In genomic region chr18:12287684-12288405, GRCh38 we compare ENCODE assay signal across 9 cellular contexts. TPM values are rescaled to one million over a fixed set of nuclear protein-coding genes. Genes with fewer than 3 reads are reported as not detected.
DNase-seq lines count a peak whose midpoint lies in the region; ATAC-seq, FAIRE-seq and TF ChIP-seq lines count a peak whose summit lies in the region.
"Had no signal": no experiment of that assay in that cellular context is flagged by ENCODE, and none has a peak within 500 bp of the region (broad histone marks: within the 10 kb centered on the region; RNA-seq: fewer than 3 reads in every experiment).

No MANE protein-coding gene starts in this region.

- FAIRE-seq in GM12892 (lab: Jason Lieb, UNC): no peak
- FAIRE-seq: frontal cortex had no signal

- H3K9me2 ChIP-seq in SK-N-SH: no peaks in the 10 kb centered on the region

- peak overlapping the region; percentile 82 for H2AFZ ChIP-seq in SK-N-SH (ENCODE audit: low read depth)
- peak overlapping the region; percentile 93 for H2AFZ ChIP-seq in osteoblast (ENCODE audit: low read length)

- H3K79me2 ChIP-seq in SK-N-SH (ENCODE audit: insufficient read depth) (no peaks in the 10 kb centered on the region), osteoblast (ENCODE audit: insufficient read depth, low read length) (no peaks in the 10 kb centered on the region)

- ATAC-seq in CD4-positive, alpha-beta T cell (ENCODE audit: poor library complexity): no peak
- ATAC-seq in HG02571 (IDR thresholded peaks at IDR 0.05; ENCODE audit: unreplicated experiment): no peak

- no peak for TF ChIP-seq EP300 in SK-N-SH (IDR thresholded peaks at IDR 0.05; ENCODE audit: borderline replicate concordance in 1 of 2, low read depth in 1 of 2, low read length in 1 of 2)

- H3K36me3 Mint-ChIP-seq in CD4-positive, alpha-beta T cell (ENCODE audit: low read depth): no peaks in the 10 kb centered on the region

- H3K9me3 ChIP-seq in SK-N-SH: no peaks in the 10 kb centered on the region
- no peaks in the 10 kb centered on the region for H3K9me3 ChIP-seq in osteoblast (ENCODE audit: low read depth, low read length)
- no peaks in the 10 kb centered on the region for H3K9me3 ChIP-seq in CD4-positive, alpha-beta T cell (ENCODE audit: control insufficient read depth, low read length)

- no peaks in the 10 kb centered on the region for H4K20me1 ChIP-seq in SK-N-SH (ENCODE audit: insufficient read depth)
- no peaks in the 10 kb centered on the region for H4K20me1 ChIP-seq in osteoblast (ENCODE audit: insufficient read depth, low read length)

- H3K4me3 Mint-ChIP-seq in CD4-positive, alpha-beta T cell: no peak overlapping the region

- no peak overlapping the region for H3K27ac Mint-ChIP-seq in CD4-positive, alpha-beta T cell

- 1% methylated on average over 16 of the region's 41 CpGs for WGBS in SK-N-SH (ENCODE audit: low lambda C conversion rate)

- H3K4me3 ChIP-seq in SK-N-SH (ENCODE audit: low read depth in 2 of 2, low read length in 1 of 2): peak overlapping the region; percentile 53 to 60
- peak overlapping the region; percentile 79 for H3K4me3 ChIP-seq in osteoblast (ENCODE audit: insufficient read depth, low read length)

- H3K4me2 ChIP-seq in SK-N-SH (peak overlapping the region; percentile 87), osteoblast (ENCODE audit: insufficient read depth, low read length) (peak overlapping the region; percentile 86)

- no peak for TF ChIP-seq POLR2A in GM12892 (IDR thresholded peaks at IDR 0.05; ENCODE audit: low read depth, low read length)

- H3K27ac ChIP-seq in SK-N-SH (ENCODE audit: low read depth in 2 of 2, low read length in 1 of 2) (0 out of 4 replicates have a peak overlapping the region, but pooled peaks of 1 of the 2 experiments have one; percentile 24), osteoblast (ENCODE audit: low read depth, low read length) (peak overlapping the region; percentile 88)
- no peak overlapping the region for H3K27ac ChIP-seq in CD4-positive, alpha-beta T cell (ENCODE audit: low read depth, low read length)

- CTCF ChIA-PET in SK-N-SH (lab: Yijun Ruan, JAX): interaction anchor here (0.9 to 4.1 kb wide), 4 partner anchors 9 to 40 kb away, joined by 3 to 27 read pairs (median 4); no protein-coding TSS in a partner anchor
- CTCF ChIA-PET in CD4-positive, alpha-beta T cell (lab: Charles Lee): no interaction called here

- no peaks in the 10 kb centered on the region for H3K36me3 ChIP-seq in SK-N-SH (replicated peaks in 1 of 2; ENCODE audit: control insufficient read depth in 1 of 2, insufficient read depth in 2 of 2, low read length in 1 of 2)
- no peaks in the 10 kb centered on the region for H3K36me3 ChIP-seq in osteoblast (ENCODE audit: insufficient read depth, low read length)

- DNase-seq in EL: peak; percentile 97
- DNase-seq in SK-N-SH: peak; percentile 55
- DNase-seq in foreskin melanocyte: peak; percentile 68
- peak; percentile 96 for DNase-seq in osteoblast (ENCODE audit: insufficient read length, low spot score, missing footprints)
- no peak for DNase-seq in CD4-positive, alpha-beta T cell
- no peak for DNase-seq in SK-N-DZ (ENCODE audit: low spot score)
- DNase-seq in GM12892 (ENCODE audit: insufficient read length): no peak

- peaks cover 43% of the 10 kb centered on the region for H3K27me3 Mint-ChIP-seq in CD4-positive, alpha-beta T cell

- no peak for TF ChIP-seq CTCF in SK-N-SH (IDR thresholded peaks at IDR 0.05)
- no peak for TF ChIP-seq CTCF in osteoblast (IDR thresholded peaks at IDR 0.05; ENCODE audit: extremely low read depth, low read depth, low read length)
- TF ChIP-seq CTCF in CD4-positive, alpha-beta T cell (IDR thresholded peaks at IDR 0.05): no peak

- no peak for TF ChIP-seq RAD21 in SK-N-SH (IDR thresholded peaks at IDR 0.05; ENCODE audit: low read length)

- intact Hi-C loops in CD4-positive, alpha-beta T cell (cut with DNase I, micrococcal nuclease): no loop called here

- no peaks in the 10 kb centered on the region for H3K27me3 ChIP-seq in SK-N-SH (ENCODE audit: insufficient read depth)
- H3K27me3 ChIP-seq in osteoblast (ENCODE audit: insufficient read depth, low read length): no peaks in the 10 kb centered on the region
- H3K27me3 ChIP-seq in CD4-positive, alpha-beta T cell (ENCODE audit: control insufficient read depth, insufficient read depth, low read length): peaks cover 47% of the 10 kb centered on the region

- no peaks in the 10 kb centered on the region for H3K4me1 Mint-ChIP-seq in CD4-positive, alpha-beta T cell (ENCODE audit: low read depth)

- H3K9ac ChIP-seq in SK-N-SH: peak overlapping the region; percentile 43; the same call in 1 of the 2 replicates

- peaks cover 5% of the 10 kb centered on the region for H3F3A ChIP-seq in SK-N-SH (replicated peaks; ENCODE audit: insufficient read depth)

- peaks cover 6 to 15% of the 10 kb centered on the region in 2 experiments; a peak in 1 of 4 replicates for H3K4me1 ChIP-seq in SK-N-SH (ENCODE audit: control insufficient read depth in 1 of 2, insufficient read depth in 2 of 2, low read depth in 1 of 2, low read length in 1 of 2)
- H3K4me1 ChIP-seq in osteoblast (ENCODE audit: insufficient read depth, low read length): peaks cover 13% of the 10 kb centered on the region

- POLR2A ChIA-PET in SK-N-SH (lab: Yijun Ruan, JAX): no interaction called here
- POLR2A ChIA-PET in CD4-positive, alpha-beta T cell (lab: Charles Lee): no interaction called here

- H3K9me3 Mint-ChIP-seq in CD4-positive, alpha-beta T cell: no peaks in the 10 kb centered on the region

TF ChIP-seq in SK-N-SH, 30 proteins besides CTCF, POLR2A, EP300 and RAD21:
- TF ChIP-seq POLR2AphosphoS5 (IDR thresholded peaks at IDR 0.05; ENCODE audit: low read depth, low read length) (peak; percentile 30; the same call in 1 of the 2 replicates), GATA2 (CRISPR knock-in tag; IDR thresholded peaks at IDR 0.05) (no peak), TAF1 (IDR thresholded peaks at IDR 0.05; ENCODE audit: borderline replicate concordance, low read depth, low read length) (0 out of 2 replicates have a peak, but pooled peaks have one; percentile 18), TEAD4 (IDR thresholded peaks at IDR 0.05; ENCODE audit: borderline replicate concordance, insufficient read depth) (no peak), USF1 (IDR thresholded peaks at IDR 0.05; ENCODE audit: borderline replicate concordance, low read depth) (peak; percentile 50; the same call in 1 of the 2 replicates), MAX (IDR thresholded peaks at IDR 0.05; ENCODE audit: low read depth) (0 out of 2 replicates have a peak, but pooled peaks have one; percentile 50)

RNA-seq across cellular contexts. Expression of gene TUBB6, which starts 20.2 kb away (rescaled TPM):
- 285 and 387 TPM in 2 replicates for polyA plus RNA-seq in SK-N-SH (2012; rRNA removed)
- 158 and 241 TPM in 2 replicates for polyA plus RNA-seq in SK-N-SH (2012; cell fraction: cytosol; rRNA removed)
- polyA plus RNA-seq in SK-N-SH (2012; cell fraction: nucleus; rRNA removed): 318 and 338 TPM in 2 replicates
- 312 and 425 TPM in 2 replicates for total RNA-seq in osteoblast
- under 1 TPM; 0.88 to 0.98 TPM for total RNA-seq in CD4-positive, alpha-beta T cell
- 67.3 and 69.0 TPM in 2 replicates for polyA plus RNA-seq in SK-N-DZ (2014; cell fraction: cytosol; rRNA removed)
- polyA plus RNA-seq in SK-N-DZ (2014; cell fraction: nucleus; rRNA removed): 29.0 and 31.2 TPM in 2 replicates
- polyA plus RNA-seq in GM12892 (2012; ENCODE audit: missing spikeins): 38.8 TPM

RNA-seq across cellular contexts. Expression of gene CIDEA, which starts 33.7 kb away (rescaled TPM):
- polyA plus RNA-seq in SK-N-SH (2012; rRNA removed): not detected in 2 replicates
- not detected in 2 replicates for polyA plus RNA-seq in SK-N-SH (2012; cell fraction: cytosol; rRNA removed)
- not detected in 2 replicates for polyA plus RNA-seq in SK-N-SH (2012; cell fraction: nucleus; rRNA removed)
- not detected in 2 replicates for total RNA-seq in osteoblast
- not detected for total RNA-seq in CD4-positive, alpha-beta T cell
- not detected in 2 replicates for polyA plus RNA-seq in SK-N-DZ (2014; cell fraction: cytosol; rRNA removed)
- polyA plus RNA-seq in SK-N-DZ (2014; cell fraction: nucleus; rRNA removed): not detected in 2 replicates
- polyA plus RNA-seq in GM12892 (2012; ENCODE audit: missing spikeins): not detected

Comparison
In these comparisons a context has a peak if more than half of its experiments do, and no peak if none do; other contexts are left out.
1. DNase-seq: peak in EL (single experiment), SK-N-SH (single experiment), foreskin melanocyte (single experiment) and osteoblast (single experiment); none in CD4-positive, alpha-beta T cell (0 of 10), SK-N-DZ (single experiment) and GM12892 (single experiment).
2. RNA of gene TUBB6, which starts 20.2 kb away (total RNA-seq): 312 to 425 TPM in osteoblast; 0.88 to 0.98 TPM in CD4-positive, alpha-beta T cell; every median in the first group is over 100 times any median in the second.